ENCODE assay signal across 12 cellular contexts in genomic region chr9:134130503-134131375, GRCh38. TPM values are rescaled to one million over a fixed set of nuclear protein-coding genes. Genes with fewer than 3 reads are reported as not detected.
DNase-seq lines count a peak whose midpoint lies in the region; ATAC-seq and TF ChIP-seq lines count a peak whose summit lies in the region.
"Had no signal": no experiment of that assay in that cellular context is flagged by ENCODE, and none has a peak within 500 bp of the region (broad histone marks: within the 10 kb centered on the region; RNA-seq: fewer than 3 reads in every experiment).

No MANE protein-coding gene starts in this region.

- no peak for ATAC-seq in GM19023 (IDR thresholded peaks at IDR 0.05; ENCODE audit: unreplicated experiment)
- ATAC-seq: PC-3 had no signal

- no peaks in the 10 kb centered on the region for H3K9me3 ChIP-seq in tibial nerve

- WGBS in tibial nerve, 2 donors, result 41 to 46% methylated on average over 22 to 23 of the region's 23 CpGs

- peak in 1 of 2 donors; percentile 18 for TF ChIP-seq EP300 in tibial nerve (IDR thresholded peaks at IDR 0.05)

- no peak for TF ChIP-seq CTCF in tibial nerve (IDR thresholded peaks at IDR 0.05)
- no peak for TF ChIP-seq CTCF in GM20000 (IDR thresholded peaks at IDR 0.05; ENCODE audit: extremely low read depth, missing control alignments)

- peak overlapping the region in 2 of 4 donors; percentile 32 to 70 for H3K27ac ChIP-seq in tibial nerve
- H3K27ac ChIP-seq: 22Rv1 had no signal

- DNase-seq in DMS 273 (lab: John Stamatoyannopoulos, UW; ENCODE audit: unreplicated experiment) (peak; percentile 33), DMS 273 treated with DMSO at 0.1 percent for 48 hours (lab: John Stamatoyannopoulos, UW) (no peak), T47D (ENCODE audit: low read depth in 1 of 2, low spot score in 1 of 2) (peak; percentile 78 to 96), left kidney (ENCODE audit: low read depth, low spot score) (peak; percentile 74), tibial nerve (ENCODE audit: low spot score in 2 of 2) (peak; percentile 39 to 52), GM20000 (ENCODE audit: low spot score) (no peak)
- no peak for DNase-seq in activated naive CD4-positive, alpha-beta T cell treated with anti-CD3 and anti-CD28 coated beads, Interleukin-2, amount 50 U/mL, for 16 hours
- DNase-seq: erythroblast; PC-3; stimulated activated CD4-positive, alpha-beta T cell treated with anti-CD3 and anti-CD28 coated beads, Interleukin-12 subunit alpha, Interleukin-12 subunit beta, amount 100 ng/mL, for 4 hours had no signal

- no peaks in the 10 kb centered on the region for H3K27me3 ChIP-seq in tibial nerve

- peaks cover 0 to 52% (median 6%) of the 10 kb centered on the region in 4 donors for H3K4me1 ChIP-seq in tibial nerve

- TF ChIP-seq POLR2A in tibial nerve (IDR thresholded peaks at IDR 0.05), result no peak

- H3K36me3 ChIP-seq in tibial nerve, result no peaks in the 10 kb centered on the region

- in situ Hi-C loops in T47D (cut with HindIII; ENCODE audit: low pct_unique_long_range_greater_than_20kb, low sequenced_read_pairs), result no loop called here

- no peak overlapping the region for H3K4me3 ChIP-seq in tibial nerve

RNA-seq across cellular contexts. Expression of gene WDR5, which starts 5.1 kb away (rescaled TPM):
- total RNA-seq in tibial nerve, result 10 to 100 TPM; 16.4 to 32.7 (median 24.5) TPM

RNA-seq across cellular contexts. Expression of gene RNU6ATAC, which starts 33.6 kb away (rescaled TPM):
- total RNA-seq in tibial nerve, result not detected
- total RNA-seq: PC-3 had no signal

Comparison
In these comparisons a context has a peak if more than half of its experiments do, and no peak if none do; other contexts are left out.
1. DNase-seq: peak in DMS 273 (single experiment), T47D (2 of 2), left kidney (single experiment) and tibial nerve (2 of 2); none in DMS 273 treated with DMSO at 0.1 percent for 48 hours (single experiment), GM20000 (single experiment) and activated naive CD4-positive, alpha-beta T cell treated with anti-CD3 and anti-CD28 coated beads, Interleukin-2, amount 50 U/mL, for 16 hours (single experiment).